ENCODE assay signal across 7 cellular contexts in genomic region chrX:47146121-47146935, GRCh38. TPM values are rescaled to one million over a fixed set of nuclear protein-coding genes. Genes with fewer than 3 reads are reported as not detected.
A peak's percentile ranks its signal among the peaks of the same experiment; 100 is the strongest.
DNase-seq lines count a peak whose midpoint lies in the region; ATAC-seq and TF ChIP-seq lines count a peak whose summit lies in the region.

No MANE protein-coding gene starts in this region.

- H3K27ac Mint-ChIP-seq in GM23338 = no peak overlapping the region

- DNase-seq in GM23338 (ENCODE audit: low spot score) = no peak
- DNase-seq in OCI-LY7 (ENCODE audit: low spot score) = no peak
- DNase-seq in esophagus muscularis mucosa (ENCODE audit: extremely low spot score) = no peak
- no peak for DNase-seq in prostate gland (ENCODE audit: low spot score)
- DNase-seq in RPMI8226 = no peak
- DNase-seq in H4 (ENCODE audit: low spot score) = no peak
- DNase-seq in NCI-H774 (lab: John Stamatoyannopoulos, UW) = no peak

- peak overlapping the region; percentile 79 for H3K4me3 ChIP-seq in GM23338
- H3K4me3 ChIP-seq in OCI-LY7 (ENCODE audit: low read depth, low read length, poor library complexity, severe bottlenecking) = peak overlapping the region; percentile 95
- peak overlapping the region; percentile 67 to 83 (median 72) for H3K4me3 ChIP-seq in esophagus muscularis mucosa
- peak overlapping the region; percentile 58 to 64 for H3K4me3 ChIP-seq in prostate gland

- POLR2A ChIA-PET in OCI-LY7 (lab: Charles Lee) = interaction anchor here (1.0 kb wide), 1 partner anchor 17 kb away, joined by 3 read pairs; no protein-coding TSS in a partner anchor

- peaks cover 71% of the 10 kb centered on the region for H3K79me2 ChIP-seq in GM23338 (replicated peaks; ENCODE audit: insufficient read depth)
- H3K79me2 ChIP-seq in OCI-LY7 (ENCODE audit: insufficient read depth, low read depth, low read length) = peaks cover 73% of the 10 kb centered on the region

- no peaks in the 10 kb centered on the region for H3F3A ChIP-seq in GM23338 (replicated peaks; ENCODE audit: low read depth)

- no peak overlapping the region for H2AFZ ChIP-seq in GM23338
- H2AFZ ChIP-seq in OCI-LY7 (ENCODE audit: low read length) = no peak overlapping the region

- peak overlapping the region; percentile 95 for H3K4me3 Mint-ChIP-seq in GM23338

- H3K27ac ChIP-seq in GM23338 (ENCODE audit: low read depth) (no peak overlapping the region), OCI-LY7 (ENCODE audit: low read depth, low read length, poor library complexity, severe bottlenecking) (peak overlapping the region; percentile 93), esophagus muscularis mucosa (replicated peaks in 1 of 4) (peak overlapping the region; percentile 10 to 94 (median 94)), prostate gland (peak overlapping the region; percentile 93)

- H3K4me1 Mint-ChIP-seq in GM23338 = peaks cover 15% of the 10 kb centered on the region; the same call in 2 of the 3 replicates

- no peak for TF ChIP-seq EP300 in esophagus muscularis mucosa (IDR thresholded peaks at IDR 0.05)

- peaks cover 12% of the 10 kb centered on the region for H3K27me3 Mint-ChIP-seq in GM23338 (ENCODE audit: insufficient read depth, low read depth, poor library complexity)

- TF ChIP-seq CTCF in GM23338 (conservative IDR thresholded peaks at IDR 0.05; ENCODE audit: low read depth in 2 of 2) = no peak
- TF ChIP-seq CTCF in OCI-LY7 (conservative IDR thresholded peaks at IDR 0.05; ENCODE audit: low read length) = no peak
- TF ChIP-seq CTCF in esophagus muscularis mucosa (IDR thresholded peaks at IDR 0.05) = no peak
- no peak for TF ChIP-seq CTCF in prostate gland (IDR thresholded peaks at IDR 0.05)

- no peaks in the 10 kb centered on the region for H3K9me2 ChIP-seq in GM23338 (ENCODE audit: insufficient read depth)
- no peaks in the 10 kb centered on the region for H3K9me2 ChIP-seq in OCI-LY7 (ENCODE audit: insufficient read depth, low read length)

- no peaks in the 10 kb centered on the region for H3K9me3 Mint-ChIP-seq in GM23338

- H3K36me3 Mint-ChIP-seq in GM23338 (ENCODE audit: low read depth) = peaks cover 27% of the 10 kb centered on the region

- no TSS peak for BruUV-seq in OCI-LY7 (replicated peaks; lab: Mats Ljungman, UMichigan)

- no peaks in the 10 kb centered on the region for H3K9me3 ChIP-seq in OCI-LY7 (ENCODE audit: low read length)
- H3K9me3 ChIP-seq in esophagus muscularis mucosa = no peaks in the 10 kb centered on the region
- no peaks in the 10 kb centered on the region for H3K9me3 ChIP-seq in prostate gland

- H3K27me3 ChIP-seq in GM23338 (ENCODE audit: insufficient read depth) = no peaks in the 10 kb centered on the region
- H3K27me3 ChIP-seq in esophagus muscularis mucosa = no peaks in the 10 kb centered on the region
- no peaks in the 10 kb centered on the region for H3K27me3 ChIP-seq in prostate gland (replicated peaks; ENCODE audit: insufficient read depth)

- no peaks in the 10 kb centered on the region; the same call in 1 of the 2 replicates for H4K20me1 ChIP-seq in GM23338 (replicated peaks; ENCODE audit: insufficient read depth)
- H4K20me1 ChIP-seq in OCI-LY7 (ENCODE audit: insufficient read depth, low read length) = 0 out of 2 replicates have a peak, but pooled peaks cover 10% of the 10 kb centered on the region

- H3K4me1 ChIP-seq in GM23338 (ENCODE audit: insufficient read depth) (peaks cover 8% of the 10 kb centered on the region; the same call in 1 of the 2 replicates), OCI-LY7 (ENCODE audit: insufficient read depth, low read length, poor library complexity, severe bottlenecking) (peaks cover 20% of the 10 kb centered on the region), esophagus muscularis mucosa (peaks cover 4 to 39% (median 34%) of the 10 kb centered on the region in 4 donors), prostate gland (replicated peaks) (no peaks in the 10 kb centered on the region)

- ATAC-seq in GM23338 = no peak

- TF ChIP-seq POLR2A in esophagus muscularis mucosa (IDR thresholded peaks at IDR 0.05; ENCODE audit: low read depth) (no peak), prostate gland (IDR thresholded peaks at IDR 0.05) (no peak)

- CTCF ChIA-PET in OCI-LY7 (lab: Charles Lee; ENCODE audit: unreplicated experiment) = no interaction called here

- H3K4me2 ChIP-seq in GM23338 = peak overlapping the region; percentile 83
- H3K4me2 ChIP-seq in OCI-LY7 (ENCODE audit: low read length) = peak overlapping the region; percentile 86

- intact Hi-C loops in OCI-LY7 (cut with micrococcal nuclease; ENCODE audit: unreplicated experiment) (no loop called here), esophagus muscularis mucosa (cut with DNase I) (no loop called here), prostate gland (cut with DNase I) (no loop called here)

- H3K36me3 ChIP-seq in GM23338 (ENCODE audit: insufficient read depth) (no peaks in the 10 kb centered on the region), OCI-LY7 (ENCODE audit: insufficient read depth, low read length) (peaks cover 43% of the 10 kb centered on the region), esophagus muscularis mucosa (peaks cover 0 to 19% (median 4%) of the 10 kb centered on the region in 4 donors), prostate gland (no peaks in the 10 kb centered on the region)

- 49% methylated on average over 6 of the region's 10 CpGs for WGBS in esophagus muscularis mucosa
- 19% methylated on average over 8 of the region's 10 CpGs for WGBS in prostate gland

TF ChIP-seq in GM23338, 12 proteins besides CTCF, POLR2A, EP300 and RAD21:
- TF ChIP-seq ZNF114 (CRISPR knock-in tag; IDR thresholded peaks at IDR 0.05) = no peak
- TF ChIP-seq EZH2 (IDR thresholded peaks at IDR 0.05; ENCODE audit: low read depth, unreplicated experiment) = no peak
- TF ChIP-seq ZNF331 (CRISPR knock-in tag; IDR thresholded peaks at IDR 0.05; ENCODE audit: low read depth) = no peak
- TF ChIP-seq CREB1 (CRISPR knock-in tag; IDR thresholded peaks at IDR 0.05; ENCODE audit: low read depth) = no peak
- no peak for TF ChIP-seq JUNB (IDR thresholded peaks at IDR 0.05; ENCODE audit: unreplicated experiment)

RNA-seq across cellular contexts. Expression of gene RBM10, which starts 1.3 kb away (rescaled TPM):
- total RNA-seq in GM23338 (2014; rRNA removed; shearing (Covaris generic)) = 80.0 and 101 TPM in 2 replicates
- polyA plus RNA-seq in GM23338 (2016; fragmentation: Nextera tagmentation; extraction: Ambion mirVana) = 38.9 and 39.5 TPM in 2 replicates
- 40.1 and 45.6 TPM in 2 replicates for total RNA-seq in OCI-LY7 (2014; rRNA removed; shearing (Covaris generic))
- total RNA-seq in OCI-LY7 (2022) = 44.9 and 46.6 TPM in 2 replicates
- 10 to 100 TPM; 25.3 to 38.4 (median 29.8) TPM for total RNA-seq in esophagus muscularis mucosa
- 10 to 100 TPM; 45.0 to 49.0 TPM for total RNA-seq in prostate gland
- total RNA-seq in H4 (2014; rRNA removed; shearing (Covaris generic)) = 37.9 and 42.3 TPM in 2 replicates

RNA-seq across cellular contexts. Expression of gene NDUFB11, which starts 1.8 kb away (rescaled TPM):
- total RNA-seq in GM23338 (2014; rRNA removed; shearing (Covaris generic)) = 52.2 and 103 TPM in 2 replicates
- polyA plus RNA-seq in GM23338 (2016; fragmentation: Nextera tagmentation; extraction: Ambion mirVana) = 238 and 247 TPM in 2 replicates
- 139 TPM in 2 replicates for total RNA-seq in OCI-LY7 (2014; rRNA removed; shearing (Covaris generic))
- total RNA-seq in OCI-LY7 (2022) (76.8 and 78.1 TPM in 2 replicates), esophagus muscularis mucosa (10 to 100 TPM; 58.3 to 87.5 (median 76.3) TPM), prostate gland (100 to 1,000 TPM in 1 of 2 donors, 10 to 100 TPM in 1; 85.3 to 131 TPM)
- 129 and 138 TPM in 2 replicates for total RNA-seq in H4 (2014; rRNA removed; shearing (Covaris generic))

RNA-seq across cellular contexts. Expression of gene UBA1, which starts 47.3 kb away (rescaled TPM):
- 344 and 377 TPM in 2 replicates for total RNA-seq in GM23338 (2014; rRNA removed; shearing (Covaris generic))
- polyA plus RNA-seq in GM23338 (2016; fragmentation: Nextera tagmentation; extraction: Ambion mirVana) = 97.7 and 104 TPM in 2 replicates
- 137 and 169 TPM in 2 replicates for total RNA-seq in OCI-LY7 (2014; rRNA removed; shearing (Covaris generic))
- total RNA-seq in OCI-LY7 (2022) (294 and 296 TPM in 2 replicates), esophagus muscularis mucosa (100 to 1,000 TPM; 125 to 218 (median 147) TPM), prostate gland (100 to 1,000 TPM; 185 to 286 TPM)
- total RNA-seq in H4 (2014; rRNA removed; shearing (Covaris generic)) = 105 and 130 TPM in 2 replicates
